23 cellular contexts compared by ENCODE assay signal in genomic region chr12:113306382-113306781, GRCh38. TPM values are rescaled to one million over a fixed set of nuclear protein-coding genes. Genes with fewer than 3 reads are reported as not detected.
DNase-seq lines count a peak whose midpoint lies in the region; ATAC-seq and TF ChIP-seq lines count a peak whose summit lies in the region.
"Had no signal": no experiment of that assay in that cellular context is flagged by ENCODE, and none has a peak within 500 bp of the region (broad histone marks: within the 10 kb centered on the region; RNA-seq: fewer than 3 reads in every experiment).

No MANE protein-coding gene starts in this region.

- H3K9me1 ChIP-seq in IMR-90 (ENCODE audit: insufficient read depth, low read length), result peaks cover 4% of the 10 kb centered on the region

- H3K23ac ChIP-seq in IMR-90 (ENCODE audit: low read depth, low read length), result no peak overlapping the region

- no peak overlapping the region for H4K91ac ChIP-seq in IMR-90 (ENCODE audit: insufficient read depth, low read depth, low read length)

- no peak overlapping the region for H2BK15ac ChIP-seq in IMR-90 (ENCODE audit: low read depth, low read length)

- H3K4me1 ChIP-seq in IMR-90 (ENCODE audit: control insufficient read depth, insufficient read depth, low read length), result no peaks in the 10 kb centered on the region
- H3K4me1 ChIP-seq: esophagus squamous epithelium, lower lobe of right lung, thyroid gland had no signal

- no peaks in the 10 kb centered on the region for H3K79me1 ChIP-seq in IMR-90 (ENCODE audit: low read depth in 1 of 2, low read length in 2 of 2)

- H3K9me3 ChIP-seq in IMR-90 (ENCODE audit: control insufficient read depth, insufficient read depth, low read length), result no peaks in the 10 kb centered on the region
- H3K9me3 ChIP-seq: esophagus squamous epithelium, lower lobe of right lung, neutrophil, thyroid gland had no signal

- H3K4me3 Mint-ChIP-seq in activated naive CD4-positive, alpha-beta T cell treated with anti-CD3 and anti-CD28 coated beads, Interleukin-2, amount 10 ng/mL, durations not matched to agents 7 days and 5 days, result no peak overlapping the region
- no peak overlapping the region for H3K4me3 Mint-ChIP-seq in activated naive CD4-positive, alpha-beta T cell treated with anti-CD3 and anti-CD28 coated beads for 36 hours
- H3K4me3 Mint-ChIP-seq: activated B cell treated with CpG ODN at 0.5 μM for 24 hours; activated CD4-positive, alpha-beta memory T cell treated with anti-CD3 and anti-CD28 coated beads, Interleukin-2, amount 10 ng/mL, durations not matched to agents 7 days and 5 days had no signal

- no peak overlapping the region for H4K5ac ChIP-seq in IMR-90 (ENCODE audit: low read depth, low read length)

- BruUV-seq in IMR-90 (replicated peaks; lab: Mats Ljungman, UMichigan), result no TSS peak

- no peak overlapping the region for H2BK20ac ChIP-seq in IMR-90 (ENCODE audit: low read depth, low read length)

- peak overlapping the region; percentile 5 for H2AFZ ChIP-seq in IMR-90 (replicated peaks; ENCODE audit: low read length, poor library complexity)

- no peaks in the 10 kb centered on the region; the same call in 1 of the 2 replicates for H4K20me1 ChIP-seq in IMR-90 (ENCODE audit: insufficient read depth, low read length)

- no peaks in the 10 kb centered on the region for H3K9me3 Mint-ChIP-seq in activated naive CD4-positive, alpha-beta T cell treated with anti-CD3 and anti-CD28 coated beads, Interleukin-2, amount 10 ng/mL, durations not matched to agents 7 days and 5 days
- no peaks in the 10 kb centered on the region for H3K9me3 Mint-ChIP-seq in activated naive CD4-positive, alpha-beta T cell treated with anti-CD3 and anti-CD28 coated beads for 36 hours
- H3K9me3 Mint-ChIP-seq: activated B cell treated with CpG ODN at 0.5 μM for 24 hours; activated CD4-positive, alpha-beta memory T cell treated with anti-CD3 and anti-CD28 coated beads, Interleukin-2, amount 10 ng/mL, durations not matched to agents 7 days and 5 days had no signal

- dilution Hi-C loops in IMR-90 (cut with HindIII; ENCODE audit: low sequenced_read_pairs, unreplicated experiment), result no loop called here

- CTCF ChIA-PET in activated naive CD4-positive, alpha-beta T cell treated with anti-CD3 and anti-CD28 coated beads, Interleukin-2, amount 10 ng/mL, durations not matched to agents 7 days and 5 days (lab: Charles Lee), result no interaction called here
- CTCF ChIA-PET in activated naive CD4-positive, alpha-beta T cell treated with anti-CD3 and anti-CD28 coated beads for 36 hours (lab: Charles Lee), result interaction anchor here (0.7 to 1.1 kb wide), 3 partner anchors 10 to 1202 kb away, joined by 3 to 4 read pairs (median 3); no protein-coding TSS in a partner anchor
- CTCF ChIA-PET in IMR-90 (lab: Yijun Ruan, JAX), result interaction anchor here (0.7 kb wide), 1 partner anchor 9 kb away, joined by 3 read pairs; no protein-coding TSS in a partner anchor

- H3K27ac Mint-ChIP-seq in activated naive CD4-positive, alpha-beta T cell treated with anti-CD3 and anti-CD28 coated beads, Interleukin-2, amount 10 ng/mL, durations not matched to agents 7 days and 5 days, result peak overlapping the region; percentile 45
- no peak overlapping the region for H3K27ac Mint-ChIP-seq in activated naive CD4-positive, alpha-beta T cell treated with anti-CD3 and anti-CD28 coated beads for 36 hours
- H3K27ac Mint-ChIP-seq: activated B cell treated with CpG ODN at 0.5 μM for 24 hours; activated CD4-positive, alpha-beta memory T cell treated with anti-CD3 and anti-CD28 coated beads, Interleukin-2, amount 10 ng/mL, durations not matched to agents 7 days and 5 days had no signal

- H2AK9ac ChIP-seq in IMR-90 (replicated peaks; ENCODE audit: low read depth, low read length, poor library complexity), result no peak overlapping the region

- H3K56ac ChIP-seq in IMR-90 (ENCODE audit: extremely low read depth, insufficient read depth, low read length), result no peak overlapping the region

- no peak for TF ChIP-seq RAD21 in IMR-90 (IDR thresholded peaks at IDR 0.05; ENCODE audit: low read length)

- peaks cover 22% of the 10 kb centered on the region for H3K4me1 Mint-ChIP-seq in activated naive CD4-positive, alpha-beta T cell treated with anti-CD3 and anti-CD28 coated beads, Interleukin-2, amount 10 ng/mL, durations not matched to agents 7 days and 5 days
- peaks cover 15% of the 10 kb centered on the region for H3K4me1 Mint-ChIP-seq in activated naive CD4-positive, alpha-beta T cell treated with anti-CD3 and anti-CD28 coated beads for 36 hours (ENCODE audit: low read depth)

- H2BK5ac ChIP-seq in IMR-90 (ENCODE audit: low read depth, low read length, poor library complexity, severe bottlenecking), result no peak overlapping the region

- TF ChIP-seq CTCF in IMR-90 (conservative IDR thresholded peaks at IDR 0.05; ENCODE audit: low read depth, low read length) (no peak), astrocyte of the spinal cord (IDR thresholded peaks at IDR 0.05; ENCODE audit: low read depth, low read length) (no peak)

- H3K4me3 ChIP-seq in IMR-90 (ENCODE audit: insufficient read depth, low read depth, low read length) (no peak overlapping the region), astrocyte of the spinal cord (ENCODE audit: low read depth, low read length) (no peak overlapping the region), skeletal muscle cell (ENCODE audit: low read depth, low read length) (no peak overlapping the region)
- H3K4me3 ChIP-seq: esophagus squamous epithelium, GM12878, lower lobe of right lung, SK-N-MC, thyroid gland had no signal

- intact Hi-C loops in activated naive CD4-positive, alpha-beta T cell treated with anti-CD3 and anti-CD28 coated beads for 36 hours (cut with micrococcal nuclease), result no loop called here
- intact Hi-C loops in IMR-90 (cut with micrococcal nuclease), result no loop called here

- H3K9ac ChIP-seq in IMR-90 (ENCODE audit: low read depth, low read length), result no peak overlapping the region

- POLR2A ChIA-PET in IMR-90 (lab: Charles Lee; ENCODE audit: unreplicated experiment), result no interaction called here

- 94% methylated on average over 7 of the region's 11 CpGs; no CpG with 5 or more reads in 1 of the 2 experiments for WGBS in IMR-90 (ENCODE audit: extremely low coverage in 2 of 2, insufficient read length in 1 of 2), 2 experiments

- peaks cover 48% of the 10 kb centered on the region for H3K36me3 Mint-ChIP-seq in activated naive CD4-positive, alpha-beta T cell treated with anti-CD3 and anti-CD28 coated beads, Interleukin-2, amount 10 ng/mL, durations not matched to agents 7 days and 5 days
- peaks cover 33% of the 10 kb centered on the region for H3K36me3 Mint-ChIP-seq in activated naive CD4-positive, alpha-beta T cell treated with anti-CD3 and anti-CD28 coated beads for 36 hours (ENCODE audit: low read depth)

- no peaks in the 10 kb centered on the region for H3K27me3 Mint-ChIP-seq in activated naive CD4-positive, alpha-beta T cell treated with anti-CD3 and anti-CD28 coated beads, Interleukin-2, amount 10 ng/mL, durations not matched to agents 7 days and 5 days
- no peaks in the 10 kb centered on the region for H3K27me3 Mint-ChIP-seq in activated naive CD4-positive, alpha-beta T cell treated with anti-CD3 and anti-CD28 coated beads for 36 hours (ENCODE audit: low read depth)
- H3K27me3 Mint-ChIP-seq: activated B cell treated with CpG ODN at 0.5 μM for 24 hours; activated CD4-positive, alpha-beta memory T cell treated with anti-CD3 and anti-CD28 coated beads, Interleukin-2, amount 10 ng/mL, durations not matched to agents 7 days and 5 days had no signal

- ATAC-seq in IMR-90 (ENCODE audit: low read depth) (no peak), HG02571 (IDR thresholded peaks at IDR 0.05; ENCODE audit: unreplicated experiment) (no peak)
- ATAC-seq: GM12878, lower lobe of right lung had no signal

- DNase-seq in activated naive CD4-positive, alpha-beta T cell treated with anti-CD3 and anti-CD28 coated beads, Interleukin-2, amount 10 ng/mL, durations not matched to agents 7 days and 5 days, result no peak
- no peak for DNase-seq in activated naive CD4-positive, alpha-beta T cell treated with anti-CD3 and anti-CD28 coated beads for 36 hours
- peak; percentile 46 for DNase-seq in IMR-90
- DNase-seq in astrocyte of the spinal cord (ENCODE audit: low read depth, low spot score), result peak; percentile 23
- DNase-seq in skeletal muscle cell (ENCODE audit: low read depth), result peak; percentile 8
- DNase-seq in dermis blood vessel endothelial cell, result no peak
- DNase-seq in NCI-H1092 (lab: John Stamatoyannopoulos, UW), result no peak
- DNase-seq: activated B cell treated with CpG ODN at 0.5 μM for 24 hours; activated CD4-positive, alpha-beta memory T cell treated with anti-CD3 and anti-CD28 coated beads, Interleukin-2, amount 10 ng/mL, durations not matched to agents 7 days and 5 days; activated effector memory CD4-positive, alpha-beta T cell treated with Interleukin-2 at 50 U/mL for 16 hours; DMS153; esophagus squamous epithelium; kidney; lower lobe of right lung; NCI-H1436 treated with DMSO at 0.1 percent for 48 hours; stimulated activated CD4-positive, alpha-beta T cell treated with anti-CD3 and anti-CD28 coated beads, Interleukin-2, amount 100 ng/mL, for 48 hours; stimulated activated naive CD4-positive, alpha-beta T cell; thyroid gland had no signal

- no peak overlapping the region for H2BK120ac ChIP-seq in IMR-90 (ENCODE audit: low read depth, low read length)

- H3K4ac ChIP-seq in IMR-90 (ENCODE audit: low read depth, low read length), result no peak overlapping the region

- in situ Hi-C loops in IMR-90 (cut with MboI; ENCODE audit: low sequenced_read_pairs) (no loop called here), astrocyte of the spinal cord (cut with HindIII; ENCODE audit: low sequenced_read_pairs) (no loop called here)

- H4K8ac ChIP-seq in IMR-90 (ENCODE audit: low read depth in 2 of 2, low read length in 2 of 2), result no peak overlapping the region

- H3K14ac ChIP-seq in IMR-90 (replicated peaks; ENCODE audit: low read depth, low read length), result no peak overlapping the region

- H3K27ac ChIP-seq in IMR-90 (ENCODE audit: insufficient read depth, low read length), result no peak overlapping the region
- H3K27ac ChIP-seq: esophagus squamous epithelium, HL-60, lower lobe of right lung, neutrophil, SK-N-MC, thyroid gland had no signal

- H3K27me3 ChIP-seq in IMR-90 (ENCODE audit: control insufficient read depth, insufficient read depth, low read length), result no peaks in the 10 kb centered on the region
- H3K27me3 ChIP-seq: esophagus squamous epithelium, neutrophil, thyroid gland had no signal

- peaks cover 12% of the 10 kb centered on the region; the same call in 1 of the 2 replicates for H3K36me3 ChIP-seq in IMR-90 (ENCODE audit: control insufficient read depth, insufficient read depth, low read length)

- TF ChIP-seq POLR2A in IMR-90 (IDR thresholded peaks at IDR 0.05; ENCODE audit: low read depth, low read length), result no peak

- no peak overlapping the region for H3K18ac ChIP-seq in IMR-90 (ENCODE audit: low read depth, low read length)

- no peak overlapping the region for H2AK5ac ChIP-seq in IMR-90 (ENCODE audit: low read depth, low read length)

- no peak overlapping the region for H3K4me2 ChIP-seq in IMR-90 (ENCODE audit: low read depth, low read length)

RNA-seq across cellular contexts. Expression of gene SLC8B1, which starts 28.5 kb away (rescaled TPM):
- total RNA-seq in activated naive CD4-positive, alpha-beta T cell treated with anti-CD3 and anti-CD28 coated beads for 36 hours, result 10 to 100 TPM; 20.2 to 20.4 TPM
- total RNA-seq in IMR-90 (2012; rRNA removed), result 4.1 and 5.0 TPM in 2 replicates
- polyA plus RNA-seq in IMR-90 (2012; rRNA removed), result 9.7 and 10.2 TPM in 2 replicates
- 12.0 and 13.9 TPM in 2 replicates for polyA plus RNA-seq in IMR-90 (2012; cell fraction: cytosol; rRNA removed)
- polyA plus RNA-seq in IMR-90 (2012; cell fraction: nucleus; rRNA removed; ENCODE audit: low replicate concordance), result 31.3 and 40.1 TPM in 2 replicates
- total RNA-seq in dermis blood vessel endothelial cell, result 21.7 and 25.2 TPM in 2 replicates

RNA-seq across cellular contexts. Expression of gene PLBD2, which starts 52.0 kb away (rescaled TPM):
- total RNA-seq in activated naive CD4-positive, alpha-beta T cell treated with anti-CD3 and anti-CD28 coated beads for 36 hours, result 10 to 100 TPM; 13.9 to 14.1 TPM
- total RNA-seq in IMR-90 (2012; rRNA removed), result 7.3 and 8.1 TPM in 2 replicates
- 37.1 and 44.5 TPM in 2 replicates for polyA plus RNA-seq in IMR-90 (2012; rRNA removed)
- 29.3 and 37.5 TPM in 2 replicates for polyA plus RNA-seq in IMR-90 (2012; cell fraction: cytosol; rRNA removed)
- 12.4 and 18.7 TPM in 2 replicates for polyA plus RNA-seq in IMR-90 (2012; cell fraction: nucleus; rRNA removed; ENCODE audit: low replicate concordance)
- total RNA-seq in dermis blood vessel endothelial cell, result 31.7 and 43.9 TPM in 2 replicates

Comparison
In these comparisons a context has a peak if more than half of its experiments do, and no peak if none do; other contexts are left out.
1. DNase-seq: peak in IMR-90 (single experiment), astrocyte of the spinal cord (single experiment) and skeletal muscle cell (single experiment); none in activated naive CD4-positive, alpha-beta T cell treated with anti-CD3 and anti-CD28 coated beads, Interleukin-2, amount 10 ng/mL, durations not matched to agents 7 days and 5 days (single experiment), activated naive CD4-positive, alpha-beta T cell treated with anti-CD3 and anti-CD28 coated beads for 36 hours (single experiment), dermis blood vessel endothelial cell (single experiment) and NCI-H1092 (single experiment).